Comparison of ENCODE assay signal across 13 cellular contexts in the genomic region with DNA sequence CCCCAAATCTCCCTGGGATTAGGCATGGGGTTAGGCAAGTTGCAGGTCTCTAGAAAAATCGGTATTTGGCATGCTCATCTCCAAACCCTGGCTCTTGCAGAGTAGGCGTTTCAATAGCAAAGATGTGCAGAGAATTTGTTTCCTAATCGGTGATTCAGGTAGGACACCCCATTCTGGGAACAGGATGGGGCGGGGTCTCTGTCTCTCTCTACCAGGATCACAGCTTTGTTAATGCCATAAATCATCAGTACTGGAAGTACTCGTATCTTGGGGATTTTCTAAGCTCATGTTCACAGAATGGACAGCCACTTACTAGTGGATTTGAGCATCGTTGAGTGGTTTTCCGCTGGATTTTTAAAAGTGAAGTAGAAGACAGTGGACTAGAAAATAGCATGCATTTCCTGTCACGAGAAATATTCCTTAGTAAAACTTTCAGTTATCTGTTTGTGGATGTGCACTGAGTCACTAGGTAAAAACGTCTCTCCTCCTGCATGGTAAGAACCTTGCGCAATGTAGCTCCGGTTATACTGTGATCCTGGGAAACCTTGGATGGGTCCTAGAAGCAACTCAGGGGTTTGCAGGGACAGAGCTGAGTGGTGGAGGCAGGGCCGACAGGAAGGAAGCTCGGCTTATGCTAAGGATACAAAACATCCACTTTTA. TPM values are rescaled to one million over a fixed set of nuclear protein-coding genes. Genes with fewer than 3 reads are reported as not detected.
DNase-seq lines count a peak whose midpoint lies in the region; ATAC-seq and TF ChIP-seq lines count a peak whose summit lies in the region.
"Had no signal": no experiment of that assay in that cellular context is flagged by ENCODE, and none has a peak within 500 bp of the region (broad histone marks: within the 10 kb centered on the region; RNA-seq: fewer than 3 reads in every experiment).

No MANE protein-coding gene starts in this region.

- peak; percentile 39 for DNase-seq in GM03348 (ENCODE audit: low spot score)
- DNase-seq in fibroblast of mammary gland (ENCODE audit: low read depth), result peak; percentile 86
- DNase-seq in sigmoid colon, result no peak
- DNase-seq in NCI-H2107 (lab: John Stamatoyannopoulos, UW), result no peak
- no peak for DNase-seq in DMS 273 treated with DMSO at 0.1 percent for 48 hours (lab: John Stamatoyannopoulos, UW)
- DNase-seq: activated CD4-positive, alpha-beta T cell treated with anti-CD3 and anti-CD28 coated beads, Interleukin-2, amount 50 U/mL, for 48 hours; amygdala; DMS79; NCI-H1694; SHP77 treated with DMSO at 0.1 percent for 48 hours had no signal

- no peaks in the 10 kb centered on the region for H3K9me3 ChIP-seq in sigmoid colon

- H3K4me1 ChIP-seq in sigmoid colon, result peaks cover 0 to 81% (median 67%) of the 10 kb centered on the region in 4 donors

- 0 out of 3 replicates have a peak, but pooled peaks have one; percentile 10 for ATAC-seq in SK-N-SH treated with all-trans-retinoic acid at 6 μM for 48 hours
- no peak for ATAC-seq in HG03025 (IDR thresholded peaks at IDR 0.05; ENCODE audit: low FRiP score, unreplicated experiment)
- no peak for ATAC-seq in HG03159 (IDR thresholded peaks at IDR 0.05; ENCODE audit: unreplicated experiment)

- H3K27me3 ChIP-seq in sigmoid colon, result no peaks in the 10 kb centered on the region

- no peak for TF ChIP-seq EP300 in sigmoid colon (IDR thresholded peaks at IDR 0.05)

- no peak for TF ChIP-seq POLR2A in sigmoid colon (IDR thresholded peaks at IDR 0.05)

- TF ChIP-seq CTCF in fibroblast of mammary gland (conservative IDR thresholded peaks at IDR 0.05; ENCODE audit: control insufficient read depth, insufficient read depth, low read depth, low read length) (no peak), sigmoid colon (IDR thresholded peaks at IDR 0.05) (no peak)

- intact Hi-C loops in sigmoid colon (cut with DNase I), result loop anchor here (10.0 kb wide), 2 partner anchors 266 to 366 kb away; a partner anchor contains a TSS

- WGBS in sigmoid colon, 2 donors, result 65 to 73% methylated on average over 13 of the region's 13 CpGs

- H3K36me3 ChIP-seq in sigmoid colon, result no peaks in the 10 kb centered on the region

- H3K4me3 ChIP-seq in fibroblast of mammary gland (ENCODE audit: control insufficient read depth, low read depth, low read length) (no peak overlapping the region), sigmoid colon (peak overlapping the region in 2 of 4 donors; percentile 22 to 34)

- H3K27ac ChIP-seq in sigmoid colon, result peak overlapping the region in 3 of 4 donors; percentile 93 to 99 (median 98)

TF ChIP-seq in SK-N-SH treated with all-trans-retinoic acid at 6 μM for 48 hours, 23 proteins besides CTCF, POLR2A, EP300 and RAD21:
- TF ChIP-seq ZNF8 (CRISPR knock-in tag; IDR thresholded peaks at IDR 0.05) (no peak), SNAI2 (CRISPR knock-in tag; IDR thresholded peaks at IDR 0.05) (no peak), ZC3H10 (CRISPR knock-in tag; IDR thresholded peaks at IDR 0.05) (no peak), ZNF565 (CRISPR knock-in tag; conservative IDR thresholded peaks at IDR 0.05; ENCODE audit: low read depth) (no peak), TOX (CRISPR knock-in tag; IDR thresholded peaks at IDR 0.05; ENCODE audit: borderline replicate concordance) (no peak), ZNF70 (CRISPR knock-in tag; IDR thresholded peaks at IDR 0.05) (no peak), ESRRG (CRISPR knock-in tag; IDR thresholded peaks at IDR 0.05) (no peak), ISL1 (CRISPR knock-in tag; IDR thresholded peaks at IDR 0.05) (no peak), PPARA (CRISPR knock-in tag; IDR thresholded peaks at IDR 0.05; ENCODE audit: borderline replicate concordance) (no peak), OSR1 (CRISPR knock-in tag; IDR thresholded peaks at IDR 0.05) (no peak), BACH2 (CRISPR knock-in tag; IDR thresholded peaks at IDR 0.05; ENCODE audit: borderline replicate concordance) (no peak)
- TF ChIP-seq, protein P1, sequence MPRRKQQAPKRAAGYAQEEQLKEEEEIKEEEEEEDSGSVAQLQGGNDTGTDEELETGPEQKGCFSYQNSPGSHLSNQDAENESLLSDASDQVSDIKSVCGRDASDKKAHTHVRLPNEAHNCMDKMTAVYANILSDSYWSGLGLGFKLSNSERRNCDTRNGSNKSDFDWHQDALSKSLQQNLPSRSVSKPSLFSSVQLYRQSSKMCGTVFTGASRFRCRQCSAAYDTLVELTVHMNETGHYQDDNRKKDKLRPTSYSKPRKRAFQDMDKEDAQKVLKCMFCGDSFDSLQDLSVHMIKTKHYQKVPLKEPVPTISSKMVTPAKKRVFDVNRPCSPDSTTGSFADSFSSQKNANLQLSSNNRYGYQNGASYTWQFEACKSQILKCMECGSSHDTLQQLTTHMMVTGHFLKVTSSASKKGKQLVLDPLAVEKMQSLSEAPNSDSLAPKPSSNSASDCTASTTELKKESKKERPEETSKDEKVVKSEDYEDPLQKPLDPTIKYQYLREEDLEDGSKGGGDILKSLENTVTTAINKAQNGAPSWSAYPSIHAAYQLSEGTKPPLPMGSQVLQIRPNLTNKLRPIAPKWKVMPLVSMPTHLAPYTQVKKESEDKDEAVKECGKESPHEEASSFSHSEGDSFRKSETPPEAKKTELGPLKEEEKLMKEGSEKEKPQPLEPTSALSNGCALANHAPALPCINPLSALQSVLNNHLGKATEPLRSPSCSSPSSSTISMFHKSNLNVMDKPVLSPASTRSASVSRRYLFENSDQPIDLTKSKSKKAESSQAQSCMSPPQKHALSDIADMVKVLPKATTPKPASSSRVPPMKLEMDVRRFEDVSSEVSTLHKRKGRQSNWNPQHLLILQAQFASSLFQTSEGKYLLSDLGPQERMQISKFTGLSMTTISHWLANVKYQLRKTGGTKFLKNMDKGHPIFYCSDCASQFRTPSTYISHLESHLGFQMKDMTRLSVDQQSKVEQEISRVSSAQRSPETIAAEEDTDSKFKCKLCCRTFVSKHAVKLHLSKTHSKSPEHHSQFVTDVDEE (CRISPR knock-in tag; IDR thresholded peaks at IDR 0.05), result no peak
- TF ChIP-seq, protein P2, sequence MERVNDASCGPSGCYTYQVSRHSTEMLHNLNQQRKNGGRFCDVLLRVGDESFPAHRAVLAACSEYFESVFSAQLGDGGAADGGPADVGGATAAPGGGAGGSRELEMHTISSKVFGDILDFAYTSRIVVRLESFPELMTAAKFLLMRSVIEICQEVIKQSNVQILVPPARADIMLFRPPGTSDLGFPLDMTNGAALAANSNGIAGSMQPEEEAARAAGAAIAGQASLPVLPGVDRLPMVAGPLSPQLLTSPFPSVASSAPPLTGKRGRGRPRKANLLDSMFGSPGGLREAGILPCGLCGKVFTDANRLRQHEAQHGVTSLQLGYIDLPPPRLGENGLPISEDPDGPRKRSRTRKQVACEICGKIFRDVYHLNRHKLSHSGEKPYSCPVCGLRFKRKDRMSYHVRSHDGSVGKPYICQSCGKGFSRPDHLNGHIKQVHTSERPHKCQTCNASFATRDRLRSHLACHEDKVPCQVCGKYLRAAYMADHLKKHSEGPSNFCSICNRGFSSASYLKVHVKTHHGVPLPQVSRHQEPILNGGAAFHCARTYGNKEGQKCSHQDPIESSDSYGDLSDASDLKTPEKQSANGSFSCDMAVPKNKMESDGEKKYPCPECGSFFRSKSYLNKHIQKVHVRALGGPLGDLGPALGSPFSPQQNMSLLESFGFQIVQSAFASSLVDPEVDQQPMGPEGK (CRISPR knock-in tag; IDR thresholded peaks at IDR 0.05; ENCODE audit: borderline replicate concordance), result no peak

RNA-seq across cellular contexts. Expression of a gene that starts 5.1 kb away (rescaled TPM):
- 10 to 100 TPM; 12.3 to 20.7 (median 16.3) TPM for total RNA-seq in sigmoid colon
- 10 to 100 TPM in 1 of 3 donors, 1 to 10 TPM in 2; 8.8 to 15.3 (median 9.6) TPM for polyA plus RNA-seq in sigmoid colon

Comparison
In these comparisons a context has a peak if more than half of its experiments do, and no peak if none do; other contexts are left out.
1. DNase-seq: peak in GM03348 (single experiment) and fibroblast of mammary gland (single experiment); none in sigmoid colon (single experiment), NCI-H2107 (single experiment) and DMS 273 treated with DMSO at 0.1 percent for 48 hours (single experiment).